1 cellular context compared by ENCODE assay signal in the genomic region with DNA sequence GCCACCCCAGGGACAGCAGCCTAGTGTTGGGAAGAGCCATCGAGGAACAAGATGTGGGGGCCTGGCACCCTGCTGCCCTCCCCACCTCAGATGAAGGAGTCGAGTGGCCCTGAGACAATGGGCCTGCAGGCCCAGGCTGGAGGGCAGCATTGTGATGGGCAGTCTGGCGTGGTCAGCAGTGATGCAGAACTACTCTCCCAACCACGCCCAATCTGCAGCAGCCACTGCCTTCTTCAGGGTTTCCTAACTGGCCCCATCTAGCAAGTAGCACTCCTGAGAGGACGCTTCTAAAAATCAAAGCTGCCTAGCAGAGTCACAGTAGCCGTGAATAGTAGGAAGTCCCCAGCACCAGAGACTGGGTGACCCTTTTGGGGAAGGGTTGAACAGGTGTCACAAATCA.
A peak's percentile ranks its signal among the peaks of the same experiment; 100 is the strongest.
TF ChIP-seq lines count a peak whose summit lies in the region.

No MANE protein-coding gene starts in this region.

TF ChIP-seq in K562, 482 proteins besides CTCF, POLR2A, EP300 and RAD21:
- TF ChIP-seq, protein P1, sequence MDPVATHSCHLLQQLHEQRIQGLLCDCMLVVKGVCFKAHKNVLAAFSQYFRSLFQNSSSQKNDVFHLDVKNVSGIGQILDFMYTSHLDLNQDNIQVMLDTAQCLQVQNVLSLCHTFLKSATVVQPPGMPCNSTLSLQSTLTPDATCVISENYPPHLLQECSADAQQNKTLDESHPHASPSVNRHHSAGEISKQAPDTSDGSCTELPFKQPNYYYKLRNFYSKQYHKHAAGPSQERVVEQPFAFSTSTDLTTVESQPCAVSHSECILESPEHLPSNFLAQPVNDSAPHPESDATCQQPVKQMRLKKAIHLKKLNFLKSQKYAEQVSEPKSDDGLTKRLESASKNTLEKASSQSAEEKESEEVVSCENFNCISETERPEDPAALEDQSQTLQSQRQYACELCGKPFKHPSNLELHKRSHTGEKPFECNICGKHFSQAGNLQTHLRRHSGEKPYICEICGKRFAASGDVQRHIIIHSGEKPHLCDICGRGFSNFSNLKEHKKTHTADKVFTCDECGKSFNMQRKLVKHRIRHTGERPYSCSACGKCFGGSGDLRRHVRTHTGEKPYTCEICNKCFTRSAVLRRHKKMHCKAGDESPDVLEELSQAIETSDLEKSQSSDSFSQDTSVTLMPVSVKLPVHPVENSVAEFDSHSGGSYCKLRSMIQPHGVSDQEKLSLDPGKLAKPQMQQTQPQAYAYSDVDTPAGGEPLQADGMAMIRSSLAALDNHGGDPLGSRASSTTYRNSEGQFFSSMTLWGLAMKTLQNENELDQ (CRISPR knock-in tag; IDR thresholded peaks at IDR 0.05; ENCODE audit: borderline replicate concordance) = no peak
- 0 out of 2 replicates have a peak, but pooled peaks have one; percentile 37 for TF ChIP-seq TGIF2 (CRISPR knock-in tag; IDR thresholded peaks at IDR 0.05)
